7 cellular contexts compared by ENCODE assay signal in genomic region chr3:55486101-55486856, GRCh38. TPM values are rescaled to one million over a fixed set of nuclear protein-coding genes. Genes with fewer than 3 reads are reported as not detected.
A peak's percentile ranks its signal among the peaks of the same experiment; 100 is the strongest.
DNase-seq lines count a peak whose midpoint lies in the region; ATAC-seq and TF ChIP-seq lines count a peak whose summit lies in the region.

No MANE protein-coding gene starts in this region.

- H4K20me1 ChIP-seq in GM23248 (ENCODE audit: insufficient read depth), result no peaks in the 10 kb centered on the region
- no peaks in the 10 kb centered on the region for H4K20me1 ChIP-seq in OCI-LY1 (ENCODE audit: insufficient read depth, low read length)

- DNase-seq in GM23248, result peak; percentile 67
- peak; percentile 28 for DNase-seq in epithelial cell of esophagus (ENCODE audit: low read depth)
- DNase-seq in myocyte (ENCODE audit: low read depth), result peak; percentile 88
- no peak for DNase-seq in HPDE6-E6E7 (ENCODE audit: extremely low spot score)
- no peak for DNase-seq in HuH-7.5 (ENCODE audit: low spot score)

- ATAC-seq in HG02981 (IDR thresholded peaks at IDR 0.05; ENCODE audit: unreplicated experiment), result no peak

- H3K9me3 ChIP-seq in GM23248 (ENCODE audit: low read depth) (no peaks in the 10 kb centered on the region), OCI-LY1 (ENCODE audit: low read length) (no peaks in the 10 kb centered on the region)

- 20% methylated on average over 48 to 49 of the region's 49 CpGs for WGBS in GM23248 (ENCODE audit: low coverage in 1 of 2, low lambda C conversion rate in 2 of 2, missing lambda C conversion rate in 2 of 2), 2 experiments

- H3K4me3 ChIP-seq in GM23248 (peak overlapping the region; percentile 97), OCI-LY1 (ENCODE audit: low read depth, low read length, poor library complexity, severe bottlenecking) (peak overlapping the region; percentile 68), epithelial cell of esophagus (ENCODE audit: low read length) (peak overlapping the region; percentile 59)

- H3K4me1 ChIP-seq in GM23248 (ENCODE audit: insufficient read depth), result peaks cover 16% of the 10 kb centered on the region
- peaks cover 29% of the 10 kb centered on the region for H3K4me1 ChIP-seq in OCI-LY1 (ENCODE audit: insufficient read depth, low read length, severe bottlenecking)

- H3K4me2 ChIP-seq in GM23248 (ENCODE audit: unreplicated experiment), result peak overlapping the region; percentile 100
- peak overlapping the region; percentile 79 for H3K4me2 ChIP-seq in OCI-LY1 (ENCODE audit: low read length)

- H3K36me3 ChIP-seq in GM23248 (ENCODE audit: low read depth) (no peaks in the 10 kb centered on the region; the same call in 1 of the 2 replicates), OCI-LY1 (ENCODE audit: insufficient read depth, low read length) (no peaks in the 10 kb centered on the region)

- no peaks in the 10 kb centered on the region for H3K9me2 ChIP-seq in GM23248 (ENCODE audit: insufficient read depth)
- no peaks in the 10 kb centered on the region for H3K9me2 ChIP-seq in OCI-LY1 (ENCODE audit: low read depth, low read length)

- peaks cover 65% of the 10 kb centered on the region for H3K79me2 ChIP-seq in GM23248 (ENCODE audit: insufficient read depth)
- no peaks in the 10 kb centered on the region for H3K79me2 ChIP-seq in OCI-LY1 (ENCODE audit: insufficient read depth, low read length)

- TF ChIP-seq CTCF in OCI-LY1 (IDR thresholded peaks at IDR 0.05; ENCODE audit: low read length), result no peak
- no peak for TF ChIP-seq CTCF in epithelial cell of esophagus (IDR thresholded peaks at IDR 0.05; ENCODE audit: insufficient read depth, low read depth, low read length, missing control alignments)

- no peaks in the 10 kb centered on the region for H3K27me3 ChIP-seq in GM23248 (replicated peaks; ENCODE audit: insufficient read depth)
- H3K27me3 ChIP-seq in OCI-LY1 (ENCODE audit: insufficient read depth, low read length), result no peaks in the 10 kb centered on the region

- peak overlapping the region; percentile 84 for H2AFZ ChIP-seq in GM23248
- no peak overlapping the region for H2AFZ ChIP-seq in OCI-LY1 (ENCODE audit: low read length)

- H3K27ac ChIP-seq in GM23248 (peak overlapping the region; percentile 86), OCI-LY1 (ENCODE audit: low read depth, low read length, poor library complexity, severe bottlenecking) (peak overlapping the region; percentile 76)

- in situ Hi-C loops in GM23248 (cut with MboI), result loop anchor here (10.0 to 25.0 kb wide), 3 partner anchors 321 to 1049 kb away; no protein-coding TSS in a partner anchor

- peaks cover 41% of the 10 kb centered on the region for H3F3A ChIP-seq in GM23248 (ENCODE audit: insufficient read depth)
- no peaks in the 10 kb centered on the region for H3F3A ChIP-seq in OCI-LY1 (ENCODE audit: insufficient read depth, low read length)

- H3K9ac ChIP-seq in GM23248 (peak overlapping the region; percentile 92), OCI-LY1 (ENCODE audit: low read length) (peak overlapping the region; percentile 54; the same call in 1 of the 2 replicates)

RNA-seq across cellular contexts. Expression of gene WNT5A, which starts 0.8 kb away (rescaled TPM):
- 281 and 298 TPM in 2 replicates for total RNA-seq in GM23248 (2014; rRNA removed; shearing (Covaris generic))
- polyA plus RNA-seq in GM23248 (2016; fragmentation: Nextera tagmentation; extraction: Ambion mirVana), result 74.0 and 76.1 TPM in 2 replicates
- 34.5 and 35.5 TPM in 2 replicates for total RNA-seq in myocyte
- 19.6 TPM for polyA plus RNA-seq in myocyte (2012)

Comparison
In these comparisons a context has a peak if more than half of its experiments do, and no peak if none do; other contexts are left out.
1. DNase-seq: peak in GM23248 (single experiment), epithelial cell of esophagus (single experiment) and myocyte (single experiment); none in HPDE6-E6E7 (single experiment) and HuH-7.5 (single experiment).
2. Peak in every context shown above with its lines, with median percentiles within 50 percentile points of each other: H3K4me3 ChIP-seq.